ENCODE assay signal across 1 cellular context in the genomic region with DNA sequence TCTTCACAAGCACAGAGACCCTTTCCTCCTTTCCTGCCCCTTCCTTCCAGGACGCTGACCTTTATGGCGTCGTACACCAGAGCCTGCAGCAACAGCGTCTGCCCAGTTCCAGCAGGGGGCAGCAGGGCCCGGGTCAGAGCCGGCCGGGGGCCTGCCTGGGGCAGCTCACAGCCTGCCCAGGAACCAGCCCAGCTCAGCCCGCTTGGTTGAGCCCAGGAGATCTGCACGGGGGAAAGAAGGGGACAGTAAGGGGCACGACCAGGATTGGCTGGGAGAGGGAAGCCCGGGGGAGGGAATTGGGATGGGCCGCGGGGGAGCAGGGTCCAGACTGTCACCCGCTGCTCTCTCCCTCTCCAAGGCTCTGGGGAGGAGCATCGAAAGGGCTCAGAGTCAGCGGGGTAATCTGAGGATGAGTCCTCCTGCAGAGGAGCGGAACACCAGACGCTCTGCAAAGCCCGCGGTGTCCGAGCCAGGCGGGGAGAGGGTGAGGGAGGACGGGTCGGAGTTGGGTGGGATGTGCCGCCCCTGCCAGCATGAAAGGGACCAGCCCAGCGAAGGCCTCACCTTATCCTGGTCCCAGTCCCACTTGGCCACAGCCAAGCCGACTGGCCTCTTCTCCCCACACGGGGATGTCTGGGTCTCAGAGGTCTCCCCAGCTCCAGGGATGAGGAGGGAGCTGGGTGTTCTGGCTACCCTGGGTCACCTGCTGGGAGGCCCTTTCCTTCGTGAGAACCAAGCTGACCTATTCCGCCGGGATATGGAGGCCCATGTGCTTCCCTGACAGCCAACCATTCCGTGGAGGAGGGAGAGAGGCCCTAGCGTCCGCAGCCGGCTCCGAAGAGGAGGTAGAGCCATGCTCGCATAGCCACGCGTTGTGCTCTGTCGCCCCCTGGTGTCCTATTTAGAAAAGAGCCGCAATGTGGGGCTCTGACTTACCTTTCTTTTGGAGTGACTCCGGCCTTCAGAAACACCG.
TF ChIP-seq lines count a peak whose summit lies in the region.

No MANE protein-coding gene starts in this region.

TF ChIP-seq in K562, 482 proteins besides CTCF, POLR2A, EP300 and RAD21 (continued from another document):
- TF ChIP-seq, protein P1, sequence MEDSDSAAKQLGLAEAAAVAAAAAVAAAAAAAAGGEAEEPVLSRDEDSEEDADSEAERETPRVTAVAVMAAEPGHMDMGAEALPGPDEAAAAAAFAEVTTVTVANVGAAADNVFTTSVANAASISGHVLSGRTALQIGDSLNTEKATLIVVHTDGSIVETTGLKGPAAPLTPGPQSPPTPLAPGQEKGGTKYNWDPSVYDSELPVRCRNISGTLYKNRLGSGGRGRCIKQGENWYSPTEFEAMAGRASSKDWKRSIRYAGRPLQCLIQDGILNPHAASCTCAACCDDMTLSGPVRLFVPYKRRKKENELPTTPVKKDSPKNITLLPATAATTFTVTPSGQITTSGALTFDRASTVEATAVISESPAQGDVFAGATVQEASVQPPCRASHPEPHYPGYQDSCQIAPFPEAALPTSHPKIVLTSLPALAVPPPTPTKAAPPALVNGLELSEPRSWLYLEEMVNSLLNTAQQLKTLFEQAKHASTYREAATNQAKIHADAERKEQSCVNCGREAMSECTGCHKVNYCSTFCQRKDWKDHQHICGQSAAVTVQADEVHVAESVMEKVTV (CRISPR knock-in tag; IDR thresholded peaks at IDR 0.05): peak; percentile 87
- no peak for TF ChIP-seq PHB (CRISPR knock-in tag; IDR thresholded peaks at IDR 0.05)
- TF ChIP-seq ETV5 (CRISPR knock-in tag; IDR thresholded peaks at IDR 0.05; ENCODE audit: low read depth): no peak
- TF ChIP-seq, protein P2, sequence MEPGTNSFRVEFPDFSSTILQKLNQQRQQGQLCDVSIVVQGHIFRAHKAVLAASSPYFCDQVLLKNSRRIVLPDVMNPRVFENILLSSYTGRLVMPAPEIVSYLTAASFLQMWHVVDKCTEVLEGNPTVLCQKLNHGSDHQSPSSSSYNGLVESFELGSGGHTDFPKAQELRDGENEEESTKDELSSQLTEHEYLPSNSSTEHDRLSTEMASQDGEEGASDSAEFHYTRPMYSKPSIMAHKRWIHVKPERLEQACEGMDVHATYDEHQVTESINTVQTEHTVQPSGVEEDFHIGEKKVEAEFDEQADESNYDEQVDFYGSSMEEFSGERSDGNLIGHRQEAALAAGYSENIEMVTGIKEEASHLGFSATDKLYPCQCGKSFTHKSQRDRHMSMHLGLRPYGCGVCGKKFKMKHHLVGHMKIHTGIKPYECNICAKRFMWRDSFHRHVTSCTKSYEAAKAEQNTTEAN (CRISPR knock-in tag; IDR thresholded peaks at IDR 0.05): no peak
- TF ChIP-seq CREM (IDR thresholded peaks at IDR 0.05; ENCODE audit: low read depth): peak; percentile 60
- TF ChIP-seq HMG20B (CRISPR knock-in tag; IDR thresholded peaks at IDR 0.05): no peak
- TF ChIP-seq KLF1 (tag; IDR thresholded peaks at IDR 0.05): no peak
- no peak for TF ChIP-seq POLR2B (IDR thresholded peaks at IDR 0.05; ENCODE audit: low read depth, partially characterized antibody)
- TF ChIP-seq, protein P3, sequence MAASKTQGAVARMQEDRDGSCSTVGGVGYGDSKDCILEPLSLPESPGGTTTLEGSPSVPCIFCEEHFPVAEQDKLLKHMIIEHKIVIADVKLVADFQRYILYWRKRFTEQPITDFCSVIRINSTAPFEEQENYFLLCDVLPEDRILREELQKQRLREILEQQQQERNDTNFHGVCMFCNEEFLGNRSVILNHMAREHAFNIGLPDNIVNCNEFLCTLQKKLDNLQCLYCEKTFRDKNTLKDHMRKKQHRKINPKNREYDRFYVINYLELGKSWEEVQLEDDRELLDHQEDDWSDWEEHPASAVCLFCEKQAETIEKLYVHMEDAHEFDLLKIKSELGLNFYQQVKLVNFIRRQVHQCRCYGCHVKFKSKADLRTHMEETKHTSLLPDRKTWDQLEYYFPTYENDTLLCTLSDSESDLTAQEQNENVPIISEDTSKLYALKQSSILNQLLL (CRISPR knock-in tag; IDR thresholded peaks at IDR 0.05; ENCODE audit: borderline replicate concordance): no peak
- TF ChIP-seq TCF7L2 (IDR thresholded peaks at IDR 0.05; ENCODE audit: low read depth, low read length): no peak
- TF ChIP-seq, protein P4, sequence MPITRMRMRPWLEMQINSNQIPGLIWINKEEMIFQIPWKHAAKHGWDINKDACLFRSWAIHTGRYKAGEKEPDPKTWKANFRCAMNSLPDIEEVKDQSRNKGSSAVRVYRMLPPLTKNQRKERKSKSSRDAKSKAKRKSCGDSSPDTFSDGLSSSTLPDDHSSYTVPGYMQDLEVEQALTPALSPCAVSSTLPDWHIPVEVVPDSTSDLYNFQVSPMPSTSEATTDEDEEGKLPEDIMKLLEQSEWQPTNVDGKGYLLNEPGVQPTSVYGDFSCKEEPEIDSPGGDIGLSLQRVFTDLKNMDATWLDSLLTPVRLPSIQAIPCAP (CRISPR knock-in tag; IDR thresholded peaks at IDR 0.05; ENCODE audit: borderline replicate concordance): no peak
- TF ChIP-seq ZNF140 (CRISPR knock-in tag; IDR thresholded peaks at IDR 0.05): no peak
- TF ChIP-seq LARP7 (IDR thresholded peaks at IDR 0.05): no peak
- no peak for TF ChIP-seq BRCA1 (IDR thresholded peaks at IDR 0.05)
- TF ChIP-seq BRCA1 (CRISPR knock-in tag; IDR thresholded peaks at IDR 0.05): no peak
- TF ChIP-seq GTF2F1 (IDR thresholded peaks at IDR 0.05; ENCODE audit: low read depth, low read length): no peak
- TF ChIP-seq, protein P5, sequence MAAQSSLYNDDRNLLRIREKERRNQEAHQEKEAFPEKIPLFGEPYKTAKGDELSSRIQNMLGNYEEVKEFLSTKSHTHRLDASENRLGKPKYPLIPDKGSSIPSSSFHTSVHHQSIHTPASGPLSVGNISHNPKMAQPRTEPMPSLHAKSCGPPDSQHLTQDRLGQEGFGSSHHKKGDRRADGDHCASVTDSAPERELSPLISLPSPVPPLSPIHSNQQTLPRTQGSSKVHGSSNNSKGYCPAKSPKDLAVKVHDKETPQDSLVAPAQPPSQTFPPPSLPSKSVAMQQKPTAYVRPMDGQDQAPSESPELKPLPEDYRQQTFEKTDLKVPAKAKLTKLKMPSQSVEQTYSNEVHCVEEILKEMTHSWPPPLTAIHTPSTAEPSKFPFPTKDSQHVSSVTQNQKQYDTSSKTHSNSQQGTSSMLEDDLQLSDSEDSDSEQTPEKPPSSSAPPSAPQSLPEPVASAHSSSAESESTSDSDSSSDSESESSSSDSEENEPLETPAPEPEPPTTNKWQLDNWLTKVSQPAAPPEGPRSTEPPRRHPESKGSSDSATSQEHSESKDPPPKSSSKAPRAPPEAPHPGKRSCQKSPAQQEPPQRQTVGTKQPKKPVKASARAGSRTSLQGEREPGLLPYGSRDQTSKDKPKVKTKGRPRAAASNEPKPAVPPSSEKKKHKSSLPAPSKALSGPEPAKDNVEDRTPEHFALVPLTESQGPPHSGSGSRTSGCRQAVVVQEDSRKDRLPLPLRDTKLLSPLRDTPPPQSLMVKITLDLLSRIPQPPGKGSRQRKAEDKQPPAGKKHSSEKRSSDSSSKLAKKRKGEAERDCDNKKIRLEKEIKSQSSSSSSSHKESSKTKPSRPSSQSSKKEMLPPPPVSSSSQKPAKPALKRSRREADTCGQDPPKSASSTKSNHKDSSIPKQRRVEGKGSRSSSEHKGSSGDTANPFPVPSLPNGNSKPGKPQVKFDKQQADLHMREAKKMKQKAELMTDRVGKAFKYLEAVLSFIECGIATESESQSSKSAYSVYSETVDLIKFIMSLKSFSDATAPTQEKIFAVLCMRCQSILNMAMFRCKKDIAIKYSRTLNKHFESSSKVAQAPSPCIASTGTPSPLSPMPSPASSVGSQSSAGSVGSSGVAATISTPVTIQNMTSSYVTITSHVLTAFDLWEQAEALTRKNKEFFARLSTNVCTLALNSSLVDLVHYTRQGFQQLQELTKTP (IDR thresholded peaks at IDR 0.05; ENCODE audit: low read depth in 1 of 2, partially characterized antibody in 2 of 2): no peak
- TF ChIP-seq SMARCB1 (IDR thresholded peaks at IDR 0.05; ENCODE audit: insufficient read length, low read depth): no peak
